Comparison of ENCODE assay signal across 16 cellular contexts in genomic region chr11:118521892-118522311, GRCh38. TPM values are rescaled to one million over a fixed set of nuclear protein-coding genes. Genes with fewer than 3 reads are reported as not detected.
DNase-seq lines count a peak whose midpoint lies in the region; ATAC-seq, FAIRE-seq and TF ChIP-seq lines count a peak whose summit lies in the region.
"Had no signal": no experiment of that assay in that cellular context is flagged by ENCODE, and none has a peak within 500 bp of the region (broad histone marks: within the 10 kb centered on the region; RNA-seq: fewer than 3 reads in every experiment).

No MANE protein-coding gene starts in this region.

- no peak for TF ChIP-seq CTCF in nephron (IDR thresholded peaks at IDR 0.05; ENCODE audit: unreplicated experiment in 3 of 3)

- no peak overlapping the region for H3K4me3 Mint-ChIP-seq in nephron
- H3K4me3 Mint-ChIP-seq: activated CD4-positive, alpha-beta memory T cell treated with anti-CD3 and anti-CD28 coated beads, Interleukin-2, amount 10 ng/mL, durations not matched to agents 7 days and 5 days; activated naive CD8-positive, alpha-beta T cell had no signal

- H3K9me3 Mint-ChIP-seq in nephron = no peaks in the 10 kb centered on the region
- H3K9me3 Mint-ChIP-seq: activated CD4-positive, alpha-beta memory T cell treated with anti-CD3 and anti-CD28 coated beads, Interleukin-2, amount 10 ng/mL, durations not matched to agents 7 days and 5 days had no signal

- H3K36me3 Mint-ChIP-seq in nephron (ENCODE audit: low read depth) = peaks cover 58% of the 10 kb centered on the region

- H3K27ac Mint-ChIP-seq in nephron = peak overlapping the region in 2 of 3 experiments; percentile 23 to 26
- H3K27ac Mint-ChIP-seq: activated CD4-positive, alpha-beta memory T cell treated with anti-CD3 and anti-CD28 coated beads, Interleukin-2, amount 10 ng/mL, durations not matched to agents 7 days and 5 days; activated naive CD8-positive, alpha-beta T cell had no signal

- H3K4me1 Mint-ChIP-seq in nephron = peaks cover 30% of the 10 kb centered on the region

- ATAC-seq in GM21786 (IDR thresholded peaks at IDR 0.05; ENCODE audit: unreplicated experiment) (peak; percentile 47), GM18505 (IDR thresholded peaks at IDR 0.05; ENCODE audit: unreplicated experiment) (no peak)

- no peak for DNase-seq in GM12892 (ENCODE audit: insufficient read length)
- DNase-seq in NCI-H226 = peak; percentile 20
- DNase-seq in activated CD4-positive, alpha-beta T cell treated with anti-CD3 and anti-CD28 coated beads for 1 hour = no peak
- DNase-seq in GOT3 (lab: John Stamatoyannopoulos, UW) = no peak
- no peak for DNase-seq in D341Med (ENCODE audit: low spot score)
- DNase-seq: activated CD4-positive, alpha-beta memory T cell treated with anti-CD3 and anti-CD28 coated beads, Interleukin-2, amount 10 ng/mL, durations not matched to agents 7 days and 5 days; GDM1; mammary epithelial cell; NCI-H146; psoas muscle had no signal

- H3K27me3 Mint-ChIP-seq in nephron (ENCODE audit: low read depth) = no peaks in the 10 kb centered on the region
- H3K27me3 Mint-ChIP-seq: activated CD4-positive, alpha-beta memory T cell treated with anti-CD3 and anti-CD28 coated beads, Interleukin-2, amount 10 ng/mL, durations not matched to agents 7 days and 5 days; activated naive CD8-positive, alpha-beta T cell had no signal

- FAIRE-seq in GM12892 (lab: Jason Lieb, UNC) = peak; percentile 84
- FAIRE-seq: D721Med, islet of Langerhans had no signal

- TF ChIP-seq POLR2A in GM12892 (IDR thresholded peaks at IDR 0.05; ENCODE audit: low read depth, low read length) = no peak
- TF ChIP-seq POLR2A in GM18505 (IDR thresholded peaks at IDR 0.05; ENCODE audit: borderline replicate concordance, extremely low read depth, insufficient read depth, insufficient read length) = no peak

RNA-seq across cellular contexts. Expression of gene TTC36, which starts 5.4 kb away (rescaled TPM):
- polyA plus RNA-seq in GM12892 (2012; ENCODE audit: missing spikeins) = not detected
- polyA plus RNA-seq: mammary epithelial cell had no signal

RNA-seq across cellular contexts. Expression of gene TMEM25, which starts 9.1 kb away (rescaled TPM):
- polyA plus RNA-seq in GM12892 (2012; ENCODE audit: missing spikeins) = 6.7 TPM

RNA-seq across cellular contexts. Expression of gene IFT46, which starts 43.8 kb away (rescaled TPM):
- polyA plus RNA-seq in GM12892 (2012; ENCODE audit: missing spikeins) = 17.1 TPM

RNA-seq across cellular contexts. Expression of gene ARCN1, which starts 50.3 kb away (rescaled TPM):
- 74.9 TPM for polyA plus RNA-seq in GM12892 (2012; ENCODE audit: missing spikeins)
